In genomic region chr5:154640216-154640831, GRCh38 we compare ENCODE assay signal across 8 cellular contexts.
DNase-seq lines count a peak whose midpoint lies in the region; ATAC-seq and TF ChIP-seq lines count a peak whose summit lies in the region.
"Not testable (repeated sequence)": the region's sequence is repeated elsewhere in the genome, so short reads cannot be mapped to it uniquely, and the experiment has no call there.

No MANE protein-coding gene starts in this region.

- H3K4me3 ChIP-seq in HFF-Myc (replicated peaks; ENCODE audit: low read depth, low read length); SK-N-SH (ENCODE audit: low read depth in 2 of 2, low read length in 1 of 2); breast epithelium: not testable (repeated sequence)

- H3K9me3 Mint-ChIP-seq in Calu3 (ENCODE audit: low read depth, unreplicated experiment) (peaks cover 10% of the 10 kb centered on the region), type B pancreatic cell (peaks cover 10% of the 10 kb centered on the region)

- not testable (repeated sequence) for H3K27ac Mint-ChIP-seq in Calu3 (ENCODE audit: unreplicated experiment); type B pancreatic cell

- H3K36me3 Mint-ChIP-seq in Calu3 (ENCODE audit: insufficient read depth, unreplicated experiment); type B pancreatic cell: not testable (repeated sequence)

- POLR2A ChIA-PET in SK-N-SH (lab: Yijun Ruan, JAX): not testable (repeated sequence)

- intact Hi-C loops in Calu3 (cut with micrococcal nuclease; ENCODE audit: unreplicated experiment) (loop anchor here (1.0 to 2.0 kb wide), 2 partner anchors 568 to 666 kb away; no protein-coding TSS in a partner anchor), breast epithelium (cut with DNase I; ENCODE audit: low total_unique reads) (loop anchor here (5.0 kb wide), 1 partner anchor 238 kb away; no protein-coding TSS in a partner anchor)

- TF ChIP-seq RAD21 in SK-N-SH (IDR thresholded peaks at IDR 0.05; ENCODE audit: low read length): peak; percentile 66

- H3K4me1 ChIP-seq in SK-N-SH (ENCODE audit: control insufficient read depth in 1 of 2, insufficient read depth in 2 of 2, low read depth in 1 of 2, low read length in 1 of 2); breast epithelium; foreskin keratinocyte: not testable (repeated sequence)

- H3K4me3 Mint-ChIP-seq in Calu3 (ENCODE audit: low read depth, unreplicated experiment); type B pancreatic cell: not testable (repeated sequence)

- H2AFZ ChIP-seq in SK-N-SH (ENCODE audit: low read depth): not testable (repeated sequence)

- not testable (repeated sequence) for H3K79me2 ChIP-seq in SK-N-SH (ENCODE audit: insufficient read depth)

- WGBS in SK-N-SH (ENCODE audit: low lambda C conversion rate): 49% methylated on average over 4 of the region's 4 CpGs

- H3K4me1 Mint-ChIP-seq in Calu3 (ENCODE audit: low read depth, unreplicated experiment); type B pancreatic cell (ENCODE audit: unreplicated experiment): not testable (repeated sequence)

- H3K27me3 Mint-ChIP-seq in Calu3 (ENCODE audit: unreplicated experiment): peaks cover 31% of the 10 kb centered on the region
- H3K27me3 Mint-ChIP-seq in type B pancreatic cell: peaks cover 38% of the 10 kb centered on the region

- not testable (repeated sequence) for H4K20me1 ChIP-seq in SK-N-SH (ENCODE audit: insufficient read depth)

- not testable (repeated sequence) for TF ChIP-seq EP300 in SK-N-SH (IDR thresholded peaks at IDR 0.05; ENCODE audit: borderline replicate concordance in 1 of 2, low read depth in 1 of 2, low read length in 1 of 2)

- H3K36me3 ChIP-seq in SK-N-SH (replicated peaks in 1 of 2; ENCODE audit: control insufficient read depth in 1 of 2, insufficient read depth in 2 of 2, low read length in 1 of 2); breast epithelium: not testable (repeated sequence)

- peak; percentile 53 for TF ChIP-seq CTCF in Calu3 (IDR thresholded peaks at IDR 0.05; ENCODE audit: unreplicated experiment)
- peak; percentile 28 for TF ChIP-seq CTCF in HFF-Myc (IDR thresholded peaks at IDR 0.05; ENCODE audit: low read depth, low read length, missing control alignments)
- TF ChIP-seq CTCF in SK-N-SH (IDR thresholded peaks at IDR 0.05): peak; percentile 61
- peak; percentile 16 to 51 (median 28) for TF ChIP-seq CTCF in breast epithelium (IDR thresholded peaks at IDR 0.05)
- TF ChIP-seq CTCF in foreskin keratinocyte (conservative IDR thresholded peaks at IDR 0.05): peak; percentile 72
- TF ChIP-seq CTCF in type B pancreatic cell (conservative IDR thresholded peaks at IDR 0.05): peak; percentile 81

- TF ChIP-seq POLR2A in breast epithelium (IDR thresholded peaks at IDR 0.05): not testable (repeated sequence)

- H3K27ac ChIP-seq in SK-N-SH (ENCODE audit: low read depth in 2 of 2, low read length in 1 of 2); breast epithelium; foreskin keratinocyte: not testable (repeated sequence)

- CTCF ChIA-PET in Calu3 (lab: Charles Lee) (interaction anchor here (0.6 to 1.3 kb wide), 6 partner anchors 172 to 666 kb away, joined by 3 to 10 read pairs (median 3); partner anchors contain the start of genes FAM114A2 and MFAP3), SK-N-SH (lab: Yijun Ruan, JAX) (interaction anchor here (0.7 to 1.8 kb wide), 23 partner anchors 9 to 666 kb away, joined by 3 to 9 read pairs (median 3); partner anchors contain the start of gene GALNT10)

- not testable (repeated sequence) for H3K4me2 ChIP-seq in SK-N-SH

- H3K27me3 ChIP-seq in SK-N-SH (ENCODE audit: insufficient read depth); breast epithelium; foreskin keratinocyte: not testable (repeated sequence)

- BruUV-seq in Calu3 (replicated peaks; lab: Mats Ljungman, UMichigan): not testable (repeated sequence)

- DNase-seq in Calu3 (peak; percentile 48), NCI-H345 (lab: John Stamatoyannopoulos, UW) (peak; percentile 32), myocyte (ENCODE audit: low read depth) (peak; percentile 35)
- DNase-seq in HFF-Myc (ENCODE audit: extremely low read depth, low read depth); SK-N-SH; breast epithelium (ENCODE audit: low spot score in 2 of 2); foreskin keratinocyte; type B pancreatic cell (ENCODE audit: extremely low spot score, unreplicated experiment): not testable (repeated sequence)

- H3K9me2 ChIP-seq in SK-N-SH: not testable (repeated sequence)

- H3F3A ChIP-seq in SK-N-SH (replicated peaks; ENCODE audit: insufficient read depth): not testable (repeated sequence)

- H3K9me3 ChIP-seq in SK-N-SH, breast epithelium: not testable (repeated sequence)

- H3K9ac ChIP-seq in SK-N-SH: not testable (repeated sequence)

- not testable (repeated sequence) for ATAC-seq in foreskin keratinocyte

TF ChIP-seq in SK-N-SH, 30 proteins besides CTCF, POLR2A, EP300 and RAD21:
- peak; percentile 42; the same call in 1 of the 2 replicates for TF ChIP-seq SMC3 (IDR thresholded peaks at IDR 0.05; ENCODE audit: low read depth, low read length)
TF ChIP-seq in SK-N-SH: peak in this region for 1; not testable (repeated sequence) for 29.

Comparison
In these comparisons a context has a peak if more than half of its experiments do, and no peak if none do; other contexts are left out.
1. CTCF ChIP-seq: peak in every context shown above with its lines; median percentile 81 in type B pancreatic cell; 72 in foreskin keratinocyte; 61 in SK-N-SH; 53 in Calu3; 28 in HFF-Myc; 28 in breast epithelium.